Comparison of ENCODE assay signal across 26 cellular contexts in genomic region chr20:47927944-47928343, GRCh38.
DNase-seq lines count a peak whose midpoint lies in the region; ATAC-seq, FAIRE-seq and TF ChIP-seq lines count a peak whose summit lies in the region.
"Had no signal": no experiment of that assay in that cellular context is flagged by ENCODE, and none has a peak within 500 bp of the region (broad histone marks: within the 10 kb centered on the region; RNA-seq: fewer than 3 reads in every experiment).

No MANE protein-coding gene starts in this region.

- H4K20me1 ChIP-seq in astrocyte (ENCODE audit: insufficient read depth, low read length), result no peaks in the 10 kb centered on the region

- H3K36me3 ChIP-seq in astrocyte (ENCODE audit: insufficient read depth, low read length) (no peaks in the 10 kb centered on the region), esophagus muscularis mucosa (no peaks in the 10 kb centered on the region), vagina (no peaks in the 10 kb centered on the region), neuronal stem cell (replicated peaks in 1 of 2; ENCODE audit: control insufficient read depth in 2 of 2, insufficient read depth in 2 of 2, low read length in 2 of 2) (no peaks in the 10 kb centered on the region), right atrium auricular region (no peaks in the 10 kb centered on the region), endodermal cell (ENCODE audit: control insufficient read depth, insufficient read depth, low read length) (no peaks in the 10 kb centered on the region)
- H3K36me3 ChIP-seq: heart right ventricle, left lung, prostate gland, SJSA1 had no signal

- no peaks in the 10 kb centered on the region for H3K79me2 ChIP-seq in astrocyte (ENCODE audit: insufficient read depth, low read length)

- H3K4me2 ChIP-seq in astrocyte (ENCODE audit: low read length) (peak overlapping the region; percentile 20), neuronal stem cell (ENCODE audit: insufficient read depth, low read length, poor library complexity, severe bottlenecking) (no peak overlapping the region)
- H3K4me2 ChIP-seq: A549 had no signal

- H3K9me3 ChIP-seq in astrocyte (ENCODE audit: insufficient read depth, low read depth, low read length) (no peaks in the 10 kb centered on the region), esophagus muscularis mucosa (no peaks in the 10 kb centered on the region), vagina (no peaks in the 10 kb centered on the region), neuronal stem cell (replicated peaks in 1 of 2; ENCODE audit: control insufficient read depth in 2 of 2, insufficient read depth in 1 of 2, low read depth in 1 of 2, low read length in 2 of 2) (peaks cover 0 to 3% of the 10 kb centered on the region in 2 donors), right atrium auricular region (no peaks in the 10 kb centered on the region), endodermal cell (ENCODE audit: control insufficient read depth, low read length) (peaks cover 6% of the 10 kb centered on the region)
- H3K9me3 ChIP-seq: heart right ventricle, left lung, prostate gland, SJSA1 had no signal

- FAIRE-seq in astrocyte (lab: Jason Lieb, UNC), result no peak
- FAIRE-seq: A549 had no signal

- H3K14ac ChIP-seq in neuronal stem cell (ENCODE audit: low read length), result no peak overlapping the region

- no peak for TF ChIP-seq CTCF in activated CD8-positive, alpha-beta T cell treated with anti-CD3 and anti-CD28 coated beads for 36 hours (IDR thresholded peaks at IDR 0.05)
- TF ChIP-seq CTCF in astrocyte (IDR thresholded peaks at IDR 0.05; ENCODE audit: insufficient read depth, low read depth, low read length) (no peak), esophagus muscularis mucosa (IDR thresholded peaks at IDR 0.05) (no peak), vagina (IDR thresholded peaks at IDR 0.05) (no peak), right atrium auricular region (IDR thresholded peaks at IDR 0.05) (no peak), endodermal cell (conservative IDR thresholded peaks at IDR 0.05) (no peak)

- H3K23ac ChIP-seq in neuronal stem cell (ENCODE audit: low read depth, low read length, poor library complexity), result no peak overlapping the region

- H3K4me1 ChIP-seq in astrocyte (ENCODE audit: insufficient read depth, low read length) (peaks cover 12% of the 10 kb centered on the region), esophagus muscularis mucosa (peaks cover 0 to 37% (median 27%) of the 10 kb centered on the region in 4 donors), vagina (peaks cover 8% of the 10 kb centered on the region), neuronal stem cell (ENCODE audit: control insufficient read depth in 2 of 2, insufficient read depth in 1 of 2, low read depth in 1 of 2, low read length in 2 of 2) (peaks cover 0 to 9% of the 10 kb centered on the region in 2 donors), right atrium auricular region (no peaks in the 10 kb centered on the region), endodermal cell (ENCODE audit: control insufficient read depth, insufficient read depth, low read length) (no peaks in the 10 kb centered on the region)
- H3K4me1 ChIP-seq: A549, heart right ventricle, left lung, prostate gland had no signal

- H2BK15ac ChIP-seq in neuronal stem cell (ENCODE audit: low read length), result no peak overlapping the region

- H3K27me3 Mint-ChIP-seq in activated CD8-positive, alpha-beta T cell treated with anti-CD3 and anti-CD28 coated beads for 36 hours, result peaks cover 3% of the 10 kb centered on the region
- peaks cover 11% of the 10 kb centered on the region for H3K27me3 Mint-ChIP-seq in activated CD8-positive, alpha-beta T cell treated with anti-CD3 and anti-CD28 coated beads, Interleukin-2, amount 10 ng/mL, durations not matched to agents 7 days and 5 days (ENCODE audit: low read depth)
- H3K27me3 Mint-ChIP-seq in astrocyte (ENCODE audit: low read depth, unreplicated experiment), result no peaks in the 10 kb centered on the region
- no peaks in the 10 kb centered on the region for H3K27me3 Mint-ChIP-seq in endodermal cell (ENCODE audit: insufficient read depth)

- no peaks in the 10 kb centered on the region for H3K9me3 Mint-ChIP-seq in activated CD8-positive, alpha-beta T cell treated with anti-CD3 and anti-CD28 coated beads for 36 hours
- no peaks in the 10 kb centered on the region for H3K9me3 Mint-ChIP-seq in activated CD8-positive, alpha-beta T cell treated with anti-CD3 and anti-CD28 coated beads, Interleukin-2, amount 10 ng/mL, durations not matched to agents 7 days and 5 days (ENCODE audit: insufficient read depth)
- H3K9me3 Mint-ChIP-seq in astrocyte (ENCODE audit: unreplicated experiment) (no peaks in the 10 kb centered on the region), endodermal cell (no peaks in the 10 kb centered on the region)
- H3K9me3 Mint-ChIP-seq: activated CD4-positive, alpha-beta memory T cell treated with anti-CD3 and anti-CD28 coated beads, Interleukin-2, amount 10 ng/mL, durations not matched to agents 7 days and 5 days; activated naive CD8-positive, alpha-beta T cell treated with anti-CD3 and anti-CD28 coated beads, Interleukin-2, amount 50 U/mL, for 24 hours; CD8-positive, alpha-beta T cell; stimulated activated effector memory CD8-positive, alpha-beta T cell treated with anti-CD3 and anti-CD28 coated beads, Interleukin-12 subunit alpha, Interleukin-12 subunit beta, amount 100 ng/mL, for 72 hours; T-cell had no signal

- no peak for ATAC-seq in activated CD8-positive, alpha-beta T cell treated with anti-CD3 and anti-CD28 coated beads for 36 hours
- ATAC-seq in activated CD8-positive, alpha-beta T cell treated with anti-CD3 and anti-CD28 coated beads, Interleukin-2, amount 10 ng/mL, durations not matched to agents 7 days and 5 days, result no peak
- ATAC-seq: A549; activated CD4-positive, CD25-positive, alpha-beta regulatory T cell treated with anti-CD3 and anti-CD28 coated beads, Interleukin-2, amount 50 U/mL, for 24 hours; activated naive CD8-positive, alpha-beta T cell treated with anti-CD3 and anti-CD28 coated beads, Interleukin-2, amount 50 U/mL, for 24 hours; CD8-positive, alpha-beta T cell; heart right ventricle; left lung; stimulated activated effector memory CD8-positive, alpha-beta T cell treated with anti-CD3 and anti-CD28 coated beads, Interleukin-12 subunit alpha, Interleukin-12 subunit beta, amount 100 ng/mL, for 72 hours; T-cell had no signal

- H3K27ac ChIP-seq in astrocyte (ENCODE audit: low read depth, low read length) (peak overlapping the region; percentile 50), esophagus muscularis mucosa (replicated peaks in 1 of 4) (peak overlapping the region; percentile 76 to 84 (median 80)), vagina (peak overlapping the region; percentile 62), neuronal stem cell (replicated peaks; ENCODE audit: low read length) (no peak overlapping the region), right atrium auricular region (no peak overlapping the region), endodermal cell (ENCODE audit: low read depth, low read length) (no peak overlapping the region)
- H3K27ac ChIP-seq: A549, coronary artery, heart right ventricle, left lung, SJSA1 had no signal

- intact Hi-C loops in activated CD8-positive, alpha-beta T cell treated with anti-CD3 and anti-CD28 coated beads for 36 hours (cut with micrococcal nuclease), result no loop called here
- intact Hi-C loops in esophagus muscularis mucosa (cut with DNase I) (no loop called here), vagina (cut with DNase I) (no loop called here)

- no peak overlapping the region for H3K18ac ChIP-seq in neuronal stem cell (ENCODE audit: low read length)

- CTCF ChIA-PET in activated CD8-positive, alpha-beta T cell treated with anti-CD3 and anti-CD28 coated beads for 36 hours (lab: Charles Lee), result interaction anchor here (0.8 kb wide), 1 partner anchor 66 kb away, joined by 3 read pairs; no protein-coding TSS in a partner anchor
- CTCF ChIA-PET in activated CD8-positive, alpha-beta T cell treated with anti-CD3 and anti-CD28 coated beads, Interleukin-2, amount 10 ng/mL, durations not matched to agents 7 days and 5 days (lab: Charles Lee), result no interaction called here

- no peaks in the 10 kb centered on the region for H3K27me3 ChIP-seq in astrocyte (ENCODE audit: insufficient read depth, low read length)
- H3K27me3 ChIP-seq in esophagus muscularis mucosa, result no peaks in the 10 kb centered on the region
- no peaks in the 10 kb centered on the region for H3K27me3 ChIP-seq in vagina
- no peaks in the 10 kb centered on the region for H3K27me3 ChIP-seq in neuronal stem cell (ENCODE audit: control insufficient read depth in 3 of 3, insufficient read depth in 3 of 3, low read depth in 1 of 3, low read length in 3 of 3)
- H3K27me3 ChIP-seq in right atrium auricular region, result peaks cover 0 to 4% of the 10 kb centered on the region in 2 donors
- H3K27me3 ChIP-seq in endodermal cell (ENCODE audit: control insufficient read depth, insufficient read depth, low read length, poor library complexity, severe bottlenecking), result no peaks in the 10 kb centered on the region

- TF ChIP-seq POLR2A in esophagus muscularis mucosa (IDR thresholded peaks at IDR 0.05; ENCODE audit: low read depth), result no peak
- TF ChIP-seq POLR2A in vagina (IDR thresholded peaks at IDR 0.05), result no peak

- no peak for TF ChIP-seq EP300 in esophagus muscularis mucosa (IDR thresholded peaks at IDR 0.05)

- H3K36me3 Mint-ChIP-seq in activated CD8-positive, alpha-beta T cell treated with anti-CD3 and anti-CD28 coated beads for 36 hours (ENCODE audit: low read depth), result no peaks in the 10 kb centered on the region
- H3K36me3 Mint-ChIP-seq in activated CD8-positive, alpha-beta T cell treated with anti-CD3 and anti-CD28 coated beads, Interleukin-2, amount 10 ng/mL, durations not matched to agents 7 days and 5 days (ENCODE audit: low read depth), result no peaks in the 10 kb centered on the region
- no peaks in the 10 kb centered on the region for H3K36me3 Mint-ChIP-seq in astrocyte (ENCODE audit: low read depth, unreplicated experiment)
- no peaks in the 10 kb centered on the region for H3K36me3 Mint-ChIP-seq in endodermal cell (ENCODE audit: low read depth)
- H3K36me3 Mint-ChIP-seq: CD8-positive, alpha-beta T cell; stimulated activated effector memory CD8-positive, alpha-beta T cell treated with anti-CD3 and anti-CD28 coated beads, Interleukin-12 subunit alpha, Interleukin-12 subunit beta, amount 100 ng/mL, for 72 hours; T-cell had no signal

- H3K27ac Mint-ChIP-seq in activated CD8-positive, alpha-beta T cell treated with anti-CD3 and anti-CD28 coated beads for 36 hours, result no peak overlapping the region
- H3K27ac Mint-ChIP-seq in activated CD8-positive, alpha-beta T cell treated with anti-CD3 and anti-CD28 coated beads, Interleukin-2, amount 10 ng/mL, durations not matched to agents 7 days and 5 days, result no peak overlapping the region
- H3K27ac Mint-ChIP-seq in astrocyte (ENCODE audit: unreplicated experiment) (peak overlapping the region; percentile 38), endodermal cell (no peak overlapping the region)
- H3K27ac Mint-ChIP-seq: activated CD4-positive, alpha-beta memory T cell treated with anti-CD3 and anti-CD28 coated beads, Interleukin-2, amount 10 ng/mL, durations not matched to agents 7 days and 5 days; activated naive CD8-positive, alpha-beta T cell treated with anti-CD3 and anti-CD28 coated beads, Interleukin-2, amount 50 U/mL, for 24 hours; CD8-positive, alpha-beta T cell; stimulated activated effector memory CD8-positive, alpha-beta T cell treated with anti-CD3 and anti-CD28 coated beads, Interleukin-12 subunit alpha, Interleukin-12 subunit beta, amount 100 ng/mL, for 72 hours; T-cell had no signal

- H3K79me1 ChIP-seq in neuronal stem cell (ENCODE audit: low read depth, low read length), result no peaks in the 10 kb centered on the region

- H3K4me3 ChIP-seq in astrocyte (ENCODE audit: insufficient read depth, low read depth, low read length) (no peak overlapping the region), esophagus muscularis mucosa (no peak overlapping the region), vagina (no peak overlapping the region), neuronal stem cell (ENCODE audit: low read length in 2 of 2) (no peak overlapping the region), right atrium auricular region (no peak overlapping the region), endodermal cell (ENCODE audit: low read length) (no peak overlapping the region)
- H3K4me3 ChIP-seq: A549, coronary artery, heart right ventricle, left lung, prostate gland, SJSA1 had no signal

- H2AK5ac ChIP-seq in neuronal stem cell (ENCODE audit: low read depth, low read length), result no peak overlapping the region

- POLR2A ChIA-PET in activated CD8-positive, alpha-beta T cell treated with anti-CD3 and anti-CD28 coated beads for 36 hours (lab: Charles Lee), result no interaction called here
- POLR2A ChIA-PET in activated CD8-positive, alpha-beta T cell treated with anti-CD3 and anti-CD28 coated beads, Interleukin-2, amount 10 ng/mL, durations not matched to agents 7 days and 5 days (lab: Charles Lee), result no interaction called here

- H2AFZ ChIP-seq in astrocyte (ENCODE audit: low read depth, low read length), result no peak overlapping the region
- H2AFZ ChIP-seq in neuronal stem cell (ENCODE audit: low read length), result no peak overlapping the region

- DNase-seq in activated CD8-positive, alpha-beta T cell treated with anti-CD3 and anti-CD28 coated beads for 36 hours, result peak; percentile 3
- no peak for DNase-seq in activated CD8-positive, alpha-beta T cell treated with anti-CD3 and anti-CD28 coated beads, Interleukin-2, amount 10 ng/mL, durations not matched to agents 7 days and 5 days
- DNase-seq in astrocyte (ENCODE audit: low read depth), result no peak
- DNase-seq in esophagus muscularis mucosa (ENCODE audit: extremely low spot score), result no peak
- no peak for DNase-seq in vagina (ENCODE audit: extremely low spot score in 2 of 2)
- DNase-seq in neuronal stem cell (ENCODE audit: low spot score), result no peak
- DNase-seq in right atrium auricular region (ENCODE audit: low spot score), result no peak
- DNase-seq in endodermal cell, result no peak
- DNase-seq: activated CD4-positive, alpha-beta memory T cell treated with anti-CD3 and anti-CD28 coated beads, Interleukin-2, amount 10 ng/mL, durations not matched to agents 7 days and 5 days; activated effector memory CD4-positive, alpha-beta T cell treated with anti-CD3 and anti-CD28 coated beads, Interleukin-2, amount 50 U/mL, for 16 hours; activated naive CD8-positive, alpha-beta T cell treated with anti-CD3 and anti-CD28 coated beads, Interleukin-2, amount 50 U/mL, for 24 hours; CD8-positive, alpha-beta T cell; GOT3; heart right ventricle; left lung; NCI-H1048; NCI-H2029 treated with DMSO at 0.1 percent for 48 hours; NCI-H82; substantia nigra; T-cell had no signal

- no peak overlapping the region for H2BK5ac ChIP-seq in neuronal stem cell (ENCODE audit: low read length)

- H3K4ac ChIP-seq in neuronal stem cell (ENCODE audit: low read length), result no peak overlapping the region

- H3K4me3 Mint-ChIP-seq in activated CD8-positive, alpha-beta T cell treated with anti-CD3 and anti-CD28 coated beads for 36 hours, result no peak overlapping the region
- H3K4me3 Mint-ChIP-seq in activated CD8-positive, alpha-beta T cell treated with anti-CD3 and anti-CD28 coated beads, Interleukin-2, amount 10 ng/mL, durations not matched to agents 7 days and 5 days, result no peak overlapping the region
- H3K4me3 Mint-ChIP-seq in astrocyte (ENCODE audit: unreplicated experiment) (no peak overlapping the region), endodermal cell (no peak overlapping the region)
- H3K4me3 Mint-ChIP-seq: activated CD4-positive, alpha-beta memory T cell treated with anti-CD3 and anti-CD28 coated beads, Interleukin-2, amount 10 ng/mL, durations not matched to agents 7 days and 5 days; activated naive CD8-positive, alpha-beta T cell treated with anti-CD3 and anti-CD28 coated beads, Interleukin-2, amount 50 U/mL, for 24 hours; CD8-positive, alpha-beta T cell; stimulated activated effector memory CD8-positive, alpha-beta T cell treated with anti-CD3 and anti-CD28 coated beads, Interleukin-12 subunit alpha, Interleukin-12 subunit beta, amount 100 ng/mL, for 72 hours; T-cell had no signal

- no peak overlapping the region for H4K91ac ChIP-seq in neuronal stem cell (ENCODE audit: low read depth, low read length, poor library complexity)

- H3K9ac ChIP-seq in astrocyte (ENCODE audit: low read length) (no peak overlapping the region), neuronal stem cell (ENCODE audit: low read depth, low read length, poor library complexity) (no peak overlapping the region), endodermal cell (ENCODE audit: extremely low read depth, low read length, poor library complexity, severe bottlenecking) (no peak overlapping the region)

- H2BK120ac ChIP-seq in neuronal stem cell (ENCODE audit: low read depth, low read length), result no peak overlapping the region

- H2BK12ac ChIP-seq in neuronal stem cell (ENCODE audit: low read length), result no peak overlapping the region

- no peak overlapping the region for H4K8ac ChIP-seq in neuronal stem cell (ENCODE audit: low read depth, low read length)

- H3K4me1 Mint-ChIP-seq in activated CD8-positive, alpha-beta T cell treated with anti-CD3 and anti-CD28 coated beads for 36 hours (ENCODE audit: low read depth), result no peaks in the 10 kb centered on the region
- no peaks in the 10 kb centered on the region for H3K4me1 Mint-ChIP-seq in activated CD8-positive, alpha-beta T cell treated with anti-CD3 and anti-CD28 coated beads, Interleukin-2, amount 10 ng/mL, durations not matched to agents 7 days and 5 days (ENCODE audit: low read depth)
- peaks cover 27% of the 10 kb centered on the region for H3K4me1 Mint-ChIP-seq in astrocyte (ENCODE audit: low read depth, unreplicated experiment)
- H3K4me1 Mint-ChIP-seq in endodermal cell, result peaks cover 1% of the 10 kb centered on the region
- H3K4me1 Mint-ChIP-seq: activated CD4-positive, alpha-beta memory T cell treated with anti-CD3 and anti-CD28 coated beads, Interleukin-2, amount 10 ng/mL, durations not matched to agents 7 days and 5 days; stimulated activated effector memory CD8-positive, alpha-beta T cell treated with anti-CD3 and anti-CD28 coated beads, Interleukin-12 subunit alpha, Interleukin-12 subunit beta, amount 100 ng/mL, for 72 hours; T-cell had no signal

Comparison
In these comparisons a context has a peak if more than half of its experiments do, and no peak if none do; other contexts are left out.
1. H3K27ac ChIP-seq: peak in astrocyte (single experiment), esophagus muscularis mucosa (4 of 4) and vagina (single experiment); none in neuronal stem cell (single experiment), right atrium auricular region (0 of 2) and endodermal cell (single experiment).